In the genomic region with DNA sequence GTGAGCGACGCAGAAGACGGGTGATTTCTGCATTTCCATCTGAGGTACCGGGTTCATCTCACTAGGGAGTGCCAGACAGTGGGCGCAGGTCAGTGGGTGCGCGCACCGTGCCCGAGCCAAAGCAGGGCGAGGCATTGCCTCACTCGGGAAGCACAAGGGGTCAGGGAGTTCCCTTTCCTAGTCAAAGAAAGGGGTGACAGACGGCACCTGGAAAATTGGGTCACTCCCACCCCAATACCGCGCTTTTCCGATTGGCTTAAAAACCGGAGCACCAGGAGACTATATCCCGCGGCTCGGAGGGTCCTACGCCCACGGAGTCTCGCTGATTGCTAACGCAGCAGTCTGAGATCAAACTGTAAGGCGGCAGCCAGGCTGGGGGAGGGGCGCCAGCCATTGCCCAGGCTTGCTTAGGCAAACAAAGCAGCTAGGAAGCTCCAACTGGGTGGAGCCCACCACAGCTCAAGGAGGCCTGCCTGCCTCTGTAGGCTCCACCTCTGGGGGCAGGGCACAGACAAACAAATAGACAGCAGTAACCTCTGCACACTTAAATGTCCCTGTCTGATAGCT, we compare ENCODE assay signal across 7 cellular contexts. TPM values are rescaled to one million over a fixed set of nuclear protein-coding genes. Genes with fewer than 3 reads are reported as not detected.
DNase-seq lines count a peak whose midpoint lies in the region; ATAC-seq and TF ChIP-seq lines count a peak whose summit lies in the region.
"Not testable (repeated sequence)": the region's sequence is repeated elsewhere in the genome, so short reads cannot be mapped to it uniquely, and the experiment has no call there.

No MANE protein-coding gene starts in this region.

- H3K27ac Mint-ChIP-seq in activated naive CD8-positive, alpha-beta T cell treated with anti-CD3 and anti-CD28 coated beads, Interleukin-2, amount 10 ng/mL, durations not matched to agents 7 days and 5 days: peak overlapping the region; percentile 83

- H3K27me3 ChIP-seq in GM23248 (replicated peaks; ENCODE audit: insufficient read depth); WERI-Rb-1 (ENCODE audit: insufficient read depth, low read depth, severe bottlenecking); mononuclear cell (ENCODE audit: insufficient read depth, low read length): not testable (repeated sequence)

- peaks cover 13% of the 10 kb centered on the region for H3K4me1 Mint-ChIP-seq in activated naive CD8-positive, alpha-beta T cell treated with anti-CD3 and anti-CD28 coated beads, Interleukin-2, amount 10 ng/mL, durations not matched to agents 7 days and 5 days

- not testable (repeated sequence) for H3K9me3 ChIP-seq in GM23248 (ENCODE audit: low read depth); WERI-Rb-1 (ENCODE audit: severe bottlenecking); mononuclear cell (ENCODE audit: low read depth, low read length)

- not testable (repeated sequence) for H4K20me1 ChIP-seq in GM23248 (ENCODE audit: insufficient read depth)

- peaks cover 17% of the 10 kb centered on the region for H3K4me1 ChIP-seq in GM23248 (ENCODE audit: insufficient read depth)
- H3K4me1 ChIP-seq in mononuclear cell (ENCODE audit: insufficient read depth, low read length): not testable (repeated sequence)

- not testable (repeated sequence) for H3K27me3 Mint-ChIP-seq in activated naive CD8-positive, alpha-beta T cell treated with anti-CD3 and anti-CD28 coated beads, Interleukin-2, amount 10 ng/mL, durations not matched to agents 7 days and 5 days

- ATAC-seq in activated naive CD8-positive, alpha-beta T cell treated with anti-CD3 and anti-CD28 coated beads, Interleukin-2, amount 10 ng/mL, durations not matched to agents 7 days and 5 days (ENCODE audit: low read depth): not testable (repeated sequence)

- H3K9me2 ChIP-seq in GM23248 (ENCODE audit: insufficient read depth): not testable (repeated sequence)

- peak overlapping the region; percentile 49 for H3K27ac ChIP-seq in GM23248
- not testable (repeated sequence) for H3K27ac ChIP-seq in WERI-Rb-1

- peak overlapping the region; percentile 89 for H3K9ac ChIP-seq in GM23248

- peak overlapping the region; percentile 83 for H3K4me2 ChIP-seq in GM23248 (ENCODE audit: unreplicated experiment)

- peak overlapping the region; percentile 94 for H2AFZ ChIP-seq in GM23248

- H3K9me3 Mint-ChIP-seq in activated naive CD8-positive, alpha-beta T cell treated with anti-CD3 and anti-CD28 coated beads, Interleukin-2, amount 10 ng/mL, durations not matched to agents 7 days and 5 days: not testable (repeated sequence)

- 1 to 13% methylated on average over 22 to 25 of the region's 25 CpGs for WGBS in GM23248 (ENCODE audit: low coverage in 1 of 2, low lambda C conversion rate in 2 of 2, missing lambda C conversion rate in 2 of 2), 2 experiments

- H3K79me2 ChIP-seq in GM23248 (ENCODE audit: insufficient read depth): not testable (repeated sequence)

- in situ Hi-C loops in GM23248 (cut with MboI): not testable (repeated sequence)

- POLR2A ChIA-PET in activated naive CD8-positive, alpha-beta T cell treated with anti-CD3 and anti-CD28 coated beads, Interleukin-2, amount 10 ng/mL, durations not matched to agents 7 days and 5 days (lab: Charles Lee): interaction anchor here (0.6 kb wide), 1 partner anchor 22 kb away, joined by 4 read pairs; no protein-coding TSS in a partner anchor

- H3K4me3 Mint-ChIP-seq in activated naive CD8-positive, alpha-beta T cell treated with anti-CD3 and anti-CD28 coated beads, Interleukin-2, amount 10 ng/mL, durations not matched to agents 7 days and 5 days: peak overlapping the region; percentile 84

- H3K4me3 ChIP-seq in GM23248 (peak overlapping the region; percentile 86), fibroblast of pulmonary artery (replicated peaks; ENCODE audit: low read depth, low read length) (peak overlapping the region; percentile 64), mononuclear cell (ENCODE audit: low read length) (peak overlapping the region; percentile 40)
- not testable (repeated sequence) for H3K4me3 ChIP-seq in WERI-Rb-1 (ENCODE audit: low read depth, low read length)

- peaks cover 11% of the 10 kb centered on the region for H3K36me3 Mint-ChIP-seq in activated naive CD8-positive, alpha-beta T cell treated with anti-CD3 and anti-CD28 coated beads, Interleukin-2, amount 10 ng/mL, durations not matched to agents 7 days and 5 days

- H3K36me3 ChIP-seq in GM23248 (ENCODE audit: low read depth); WERI-Rb-1: not testable (repeated sequence)

- H3F3A ChIP-seq in GM23248 (ENCODE audit: insufficient read depth): not testable (repeated sequence)

- TF ChIP-seq CTCF in WERI-Rb-1 (IDR thresholded peaks at IDR 0.05; ENCODE audit: low read depth, low read length); fibroblast of pulmonary artery (IDR thresholded peaks at IDR 0.05; ENCODE audit: low read length, missing control alignments): not testable (repeated sequence)

- DNase-seq in GM23248 (peak; percentile 58), NCI-H226 (peak; percentile 24), WERI-Rb-1 (peak; percentile 35), fibroblast of pulmonary artery (ENCODE audit: low read depth) (peak; percentile 77)
- DNase-seq in activated naive CD8-positive, alpha-beta T cell treated with anti-CD3 and anti-CD28 coated beads, Interleukin-2, amount 10 ng/mL, durations not matched to agents 7 days and 5 days: peak; percentile 71
- peak; percentile 43 to 54 for DNase-seq in stimulated activated CD4-positive, alpha-beta T cell treated with anti-CD3 and anti-CD28 coated beads, Interleukin-1b, Interleukin-23, amount 100 ng/mL, for 4 hours (ENCODE audit: low read depth in 2 of 2)

RNA-seq across cellular contexts. Expression of a gene that starts 23.9 kb away (rescaled TPM):
- total RNA-seq in GM23248 (2014; rRNA removed; shearing (Covaris generic)): 4.1 and 6.1 TPM in 2 replicates
- 5.4 and 5.7 TPM in 2 replicates for polyA plus RNA-seq in GM23248 (2016; fragmentation: Nextera tagmentation; extraction: Ambion mirVana)
- total RNA-seq in activated naive CD8-positive, alpha-beta T cell treated with anti-CD3 and anti-CD28 coated beads, Interleukin-2, amount 10 ng/mL, durations not matched to agents 7 days and 5 days: 10 to 100 TPM; 23.2 to 26.5 TPM
- 17.3 TPM for total RNA-seq in mononuclear cell

RNA-seq across cellular contexts. Expression of a gene that starts 31.7 kb away (rescaled TPM):
- 10.7 and 11.8 TPM in 2 replicates for total RNA-seq in GM23248 (2014; rRNA removed; shearing (Covaris generic))
- 5.2 TPM in 2 replicates for polyA plus RNA-seq in GM23248 (2016; fragmentation: Nextera tagmentation; extraction: Ambion mirVana)
- 10 to 100 TPM; 10.8 to 11.8 TPM for total RNA-seq in activated naive CD8-positive, alpha-beta T cell treated with anti-CD3 and anti-CD28 coated beads, Interleukin-2, amount 10 ng/mL, durations not matched to agents 7 days and 5 days
- 59.0 TPM for total RNA-seq in mononuclear cell

Comparison
In these comparisons a context has a peak if more than half of its experiments do, and no peak if none do; other contexts are left out.
1. DNase-seq: peak in every context shown above with its lines; median percentile 77 in fibroblast of pulmonary artery; 71 in activated naive CD8-positive, alpha-beta T cell treated with anti-CD3 and anti-CD28 coated beads, Interleukin-2, amount 10 ng/mL, durations not matched to agents 7 days and 5 days; 58 in GM23248; 48 in stimulated activated CD4-positive, alpha-beta T cell treated with anti-CD3 and anti-CD28 coated beads, Interleukin-1b, Interleukin-23, amount 100 ng/mL, for 4 hours; 35 in WERI-Rb-1; 24 in NCI-H226.